In the genomic region with DNA sequence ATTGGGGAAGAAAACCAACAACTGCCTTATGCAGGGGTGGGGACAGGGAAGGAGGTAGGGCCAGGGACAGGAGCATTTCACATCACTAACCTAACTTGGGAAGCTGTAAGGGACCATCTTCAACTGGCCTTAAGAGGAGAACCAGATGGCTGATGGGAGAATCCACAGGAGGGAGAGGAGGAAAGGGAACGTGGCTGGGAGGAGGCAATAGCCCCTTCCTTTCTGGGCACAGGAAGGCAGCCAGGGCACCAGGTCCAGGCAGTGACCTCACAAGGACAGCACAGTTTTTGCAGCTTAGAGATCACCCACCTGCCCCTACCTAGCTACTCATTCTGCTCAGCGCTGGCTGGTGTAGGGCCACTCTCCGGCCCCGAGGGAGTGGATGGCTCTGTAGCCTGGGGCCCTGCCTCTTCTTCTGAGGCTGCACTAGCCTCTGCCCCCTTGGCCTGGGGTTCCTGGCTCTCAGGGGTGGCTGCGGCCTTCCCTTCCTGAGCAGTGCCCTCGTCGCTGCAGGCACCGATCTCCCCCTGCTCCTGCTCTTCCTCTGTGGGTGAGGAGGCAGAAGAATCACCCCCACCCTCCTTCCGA, we compare ENCODE assay signal across 8 cellular contexts. TPM values are rescaled to one million over a fixed set of nuclear protein-coding genes. Genes with fewer than 3 reads are reported as not detected.
DNase-seq lines count a peak whose midpoint lies in the region; ATAC-seq, FAIRE-seq and TF ChIP-seq lines count a peak whose summit lies in the region.

No MANE protein-coding gene starts in this region.

- peak overlapping the region; percentile 91 for H3K4me3 Mint-ChIP-seq in activated naive CD8-positive, alpha-beta T cell

- H3K4me1 ChIP-seq in heart left ventricle = peaks cover 5 to 45% (median 22%) of the 10 kb centered on the region in 12 donors
- H3K4me1 ChIP-seq in liver (ENCODE audit: control insufficient read depth in 4 of 4, insufficient read depth in 4 of 4, low read length in 3 of 4) = peaks cover 2 to 22% (median 8%) of the 10 kb centered on the region in 4 donors
- peaks cover 25% of the 10 kb centered on the region for H3K4me1 ChIP-seq in vagina

- H3K4me1 Mint-ChIP-seq in activated naive CD8-positive, alpha-beta T cell (ENCODE audit: low read depth) = peaks cover 39% of the 10 kb centered on the region

- 52 to 77% (median 56%) methylated on average over 7 to 9 of the region's 9 CpGs for WGBS in heart left ventricle, 4 donors
- WGBS in liver = 63% methylated on average over 9 of the region's 9 CpGs

- no peak for DNase-seq in heart left ventricle
- DNase-seq in cardiac septum (ENCODE audit: low spot score) = no peak
- DNase-seq in vagina (ENCODE audit: extremely low spot score in 2 of 2) = no peak
- no peak for DNase-seq in effector CD8-positive, alpha-beta T cell (lab: John Stamatoyannopoulos, UW)
- no peak for DNase-seq in urothelium cell line (ENCODE audit: low spot score)
- no peak for DNase-seq in NCI-H187 treated with DMSO at 0.1 percent for 48 hours (lab: John Stamatoyannopoulos, UW)

- peaks cover 0 to 51% (median 40%) of the 10 kb centered on the region in 9 donors for H3K36me3 ChIP-seq in heart left ventricle
- peaks cover 1 to 37% (median 22%) of the 10 kb centered on the region in 4 donors for H3K36me3 ChIP-seq in liver (ENCODE audit: control insufficient read depth in 4 of 4, insufficient read depth in 3 of 4, low read depth in 1 of 4, low read length in 3 of 4)
- H3K36me3 ChIP-seq in vagina = peaks cover 0 to 32% of the 10 kb centered on the region in 2 donors

- intact Hi-C loops in heart left ventricle (cut with DNase I) (loop anchor here in 2 of 10 donors (5.0 to 10.0 kb wide), 2 partner anchors 78 to 110 kb away; partner anchors contain the start of genes EIF3I (in 1 of the 2) and TMEM234 (in 1 of the 2)), cardiac septum (cut with DNase I) (no loop called here), vagina (cut with DNase I) (no loop called here)

- TF ChIP-seq POLR2A in heart left ventricle (IDR thresholded peaks at IDR 0.05) = no peak
- no peak for TF ChIP-seq POLR2A in vagina (IDR thresholded peaks at IDR 0.05)

- peak overlapping the region; percentile 7 for H3K27ac Mint-ChIP-seq in activated naive CD8-positive, alpha-beta T cell

- ATAC-seq in heart left ventricle = no peak

- H3K9ac ChIP-seq in liver (ENCODE audit: low read depth in 1 of 2, low read length in 2 of 2) = no peak overlapping the region

- H3K27me3 Mint-ChIP-seq in activated naive CD8-positive, alpha-beta T cell = no peaks in the 10 kb centered on the region

- no peak for FAIRE-seq in urothelium cell line (lab: Jason Lieb, UNC)

- H3K4me3 ChIP-seq in heart left ventricle = peak overlapping the region in 10 of 12 donors; percentile 62 to 93 (median 72)
- H3K4me3 ChIP-seq in liver (ENCODE audit: low read depth in 1 of 3, low read length in 3 of 3) = peak overlapping the region in 2 of 3 donors; percentile 15 to 66
- peak overlapping the region; percentile 74 to 86 for H3K4me3 ChIP-seq in vagina

- no peak for TF ChIP-seq CTCF in heart left ventricle (IDR thresholded peaks at IDR 0.05)
- TF ChIP-seq CTCF in liver (IDR thresholded peaks at IDR 0.05; ENCODE audit: low read depth, low read length, missing input control) = no peak
- TF ChIP-seq CTCF in vagina (IDR thresholded peaks at IDR 0.05) = no peak

- no peaks in the 10 kb centered on the region for H3K9me3 ChIP-seq in heart left ventricle
- no peaks in the 10 kb centered on the region for H3K9me3 ChIP-seq in liver (ENCODE audit: control insufficient read depth in 4 of 4, low read length in 3 of 4)
- H3K9me3 ChIP-seq in vagina = no peaks in the 10 kb centered on the region

- H3K27ac ChIP-seq in heart left ventricle (peak overlapping the region in 3 of 12 donors; percentile 64 to 80 (median 72)), liver (ENCODE audit: low read depth in 1 of 2, low read length in 2 of 2) (peak overlapping the region in 1 of 2 donors; percentile 23), vagina (peak overlapping the region; percentile 84)

- TF ChIP-seq RAD21 in liver (IDR thresholded peaks at IDR 0.05) = no peak

- H3K9me3 Mint-ChIP-seq in activated naive CD8-positive, alpha-beta T cell (ENCODE audit: low read depth) = no peaks in the 10 kb centered on the region

- H3K27me3 ChIP-seq in heart left ventricle (peaks cover 0 to 5% (median 0%) of the 10 kb centered on the region in 9 donors), liver (ENCODE audit: control insufficient read depth in 4 of 4, insufficient read depth in 4 of 4, low read length in 3 of 4) (no peaks in the 10 kb centered on the region), vagina (no peaks in the 10 kb centered on the region)

- H3K36me3 Mint-ChIP-seq in activated naive CD8-positive, alpha-beta T cell = peaks cover 3% of the 10 kb centered on the region

TF ChIP-seq in liver, 16 proteins besides CTCF, POLR2A, EP300 and RAD21 (continues in another document):
- TF ChIP-seq FOXA1 (IDR thresholded peaks at IDR 0.05) (no peak), HNF4G (IDR thresholded peaks at IDR 0.05) (no peak), SP1 (IDR thresholded peaks at IDR 0.05) (no peak), GABPA (IDR thresholded peaks at IDR 0.05 in 1 of 2, conservative IDR thresholded peaks at IDR 0.05 in 1 of 2) (no peak), YY1 (IDR thresholded peaks at IDR 0.05) (no peak), NR2F2 (IDR thresholded peaks at IDR 0.05) (no peak), JUND (IDR thresholded peaks at IDR 0.05) (no peak), ZBTB33 (IDR thresholded peaks at IDR 0.05) (no peak), HNF4A (conservative IDR thresholded peaks at IDR 0.05) (no peak), FOXA2 (IDR thresholded peaks at IDR 0.05) (no peak), RXRA (IDR thresholded peaks at IDR 0.05) (no peak)
- TF ChIP-seq, protein P1, sequence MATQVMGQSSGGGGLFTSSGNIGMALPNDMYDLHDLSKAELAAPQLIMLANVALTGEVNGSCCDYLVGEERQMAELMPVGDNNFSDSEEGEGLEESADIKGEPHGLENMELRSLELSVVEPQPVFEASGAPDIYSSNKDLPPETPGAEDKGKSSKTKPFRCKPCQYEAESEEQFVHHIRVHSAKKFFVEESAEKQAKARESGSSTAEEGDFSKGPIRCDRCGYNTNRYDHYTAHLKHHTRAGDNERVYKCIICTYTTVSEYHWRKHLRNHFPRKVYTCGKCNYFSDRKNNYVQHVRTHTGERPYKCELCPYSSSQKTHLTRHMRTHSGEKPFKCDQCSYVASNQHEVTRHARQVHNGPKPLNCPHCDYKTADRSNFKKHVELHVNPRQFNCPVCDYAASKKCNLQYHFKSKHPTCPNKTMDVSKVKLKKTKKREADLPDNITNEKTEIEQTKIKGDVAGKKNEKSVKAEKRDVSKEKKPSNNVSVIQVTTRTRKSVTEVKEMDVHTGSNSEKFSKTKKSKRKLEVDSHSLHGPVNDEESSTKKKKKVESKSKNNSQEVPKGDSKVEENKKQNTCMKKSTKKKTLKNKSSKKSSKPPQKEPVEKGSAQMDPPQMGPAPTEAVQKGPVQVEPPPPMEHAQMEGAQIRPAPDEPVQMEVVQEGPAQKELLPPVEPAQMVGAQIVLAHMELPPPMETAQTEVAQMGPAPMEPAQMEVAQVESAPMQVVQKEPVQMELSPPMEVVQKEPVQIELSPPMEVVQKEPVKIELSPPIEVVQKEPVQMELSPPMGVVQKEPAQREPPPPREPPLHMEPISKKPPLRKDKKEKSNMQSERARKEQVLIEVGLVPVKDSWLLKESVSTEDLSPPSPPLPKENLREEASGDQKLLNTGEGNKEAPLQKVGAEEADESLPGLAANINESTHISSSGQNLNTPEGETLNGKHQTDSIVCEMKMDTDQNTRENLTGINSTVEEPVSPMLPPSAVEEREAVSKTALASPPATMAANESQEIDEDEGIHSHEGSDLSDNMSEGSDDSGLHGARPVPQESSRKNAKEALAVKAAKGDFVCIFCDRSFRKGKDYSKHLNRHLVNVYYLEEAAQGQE (IDR thresholded peaks at IDR 0.05) = no peak

RNA-seq across cellular contexts. Expression of gene MARCKSL1, which starts 1.7 kb away (rescaled TPM):
- total RNA-seq in heart left ventricle (10 to 100 TPM in 7 of 9 donors, 1 to 10 TPM in 2; 6.8 to 44.0 (median 12.1) TPM), cardiac septum (12.0 TPM), liver (10 to 100 TPM; 13.0 to 20.3 TPM), vagina (36.8 TPM)
- polyA plus RNA-seq in heart left ventricle (10 to 100 TPM in 1 of 2 donors, 1 to 10 TPM in 1; 8.1 to 29.8 TPM), liver (10 to 100 TPM; 16.6 to 29.5 TPM)

RNA-seq across cellular contexts. Expression of gene FAM229A, which starts 27.9 kb away (rescaled TPM):
- 1 to 10 TPM; 1.2 to 4.4 (median 2.1) TPM for total RNA-seq in heart left ventricle
- polyA plus RNA-seq in heart left ventricle = 1 to 10 TPM; 1.4 to 4.0 TPM
- 3.2 TPM for total RNA-seq in cardiac septum
- total RNA-seq in liver = 1 to 10 TPM; 2.4 to 3.3 TPM
- 1 to 10 TPM; 1.6 to 1.8 TPM for polyA plus RNA-seq in liver
- total RNA-seq in vagina = 10.1 TPM

RNA-seq across cellular contexts. Expression of gene TSSK3, which starts 28.0 kb away (rescaled TPM):
- total RNA-seq in heart left ventricle (1 to 10 TPM in 6 of 9 donors, under 1 TPM in 1, not detected in 2; 0.72 to 2.6 (median 1.7) TPM), cardiac septum (2.6 TPM), liver (under 1 TPM in 1 of 2 donors, not detected in 1; 0.50 TPM), vagina (not detected)
- polyA plus RNA-seq in heart left ventricle (1 to 10 TPM in 1 of 2 donors, under 1 TPM in 1; 0.37 to 3.1 TPM), liver (under 1 TPM in 1 of 2 donors, not detected in 1; 0.14 TPM)

RNA-seq across cellular contexts. Expression of gene HDAC1, which starts 42.5 kb away (rescaled TPM):
- total RNA-seq in heart left ventricle (10 to 100 TPM; 22.0 to 46.6 (median 29.3) TPM), cardiac septum (29.9 TPM), liver (10 to 100 TPM; 57.3 to 58.1 TPM), vagina (65.6 TPM)
- polyA plus RNA-seq in heart left ventricle (10 to 100 TPM; 20.0 to 37.6 TPM), liver (10 to 100 TPM; 32.1 to 33.1 TPM)

RNA-seq across cellular contexts. Expression of gene BSDC1, which starts 59.9 kb away (rescaled TPM):
- total RNA-seq in heart left ventricle = 10 to 100 TPM; 35.6 to 53.2 (median 44.5) TPM
- 10 to 100 TPM; 25.1 to 46.9 TPM for polyA plus RNA-seq in heart left ventricle
- 41.3 TPM for total RNA-seq in cardiac septum
- 10 to 100 TPM; 62.5 to 65.9 TPM for total RNA-seq in liver
- 10 to 100 TPM; 40.0 to 41.4 TPM for polyA plus RNA-seq in liver
- 54.3 TPM for total RNA-seq in vagina
